In genomic region chr19:11355160-11356073, GRCh38 we compare ENCODE assay signal across 8 cellular contexts. TPM values are rescaled to one million over a fixed set of nuclear protein-coding genes. Genes with fewer than 3 reads are reported as not detected.
A peak's percentile ranks its signal among the peaks of the same experiment; 100 is the strongest.
DNase-seq lines count a peak whose midpoint lies in the region; ATAC-seq, FAIRE-seq and TF ChIP-seq lines count a peak whose summit lies in the region.

Gene PLPPR2, plus strand, starts transcription at chr19:11355432. Its CDS starts 2,242 bp downstream, at chr19:11357674.

- no peaks in the 10 kb centered on the region for H3K9me3 ChIP-seq in mononuclear cell (ENCODE audit: low read depth, low read length)

- no peak for TF ChIP-seq CTCF in epithelial cell of esophagus (IDR thresholded peaks at IDR 0.05; ENCODE audit: insufficient read depth, low read depth, low read length, missing control alignments)

- peaks cover 15% of the 10 kb centered on the region for H3K4me1 ChIP-seq in mononuclear cell (ENCODE audit: insufficient read depth, low read length)

- H3K27me3 ChIP-seq in mononuclear cell (ENCODE audit: insufficient read depth, low read length) = no peaks in the 10 kb centered on the region

- H3K4me3 ChIP-seq in epithelial cell of esophagus (ENCODE audit: low read length) (peak within 1 kb of the TSS; percentile 63), mononuclear cell (ENCODE audit: low read length) (peak within 1 kb of the TSS; percentile 33)

- peak; percentile 60 for DNase-seq in DMS 273 treated with DMSO at 0.1 percent for 48 hours (lab: John Stamatoyannopoulos, UW)
- DNase-seq in HTR-8/SVneo (ENCODE audit: insufficient read length, low spot score) = peak; percentile 83
- peak; percentile 100 for DNase-seq in OCI-M1 (lab: John Stamatoyannopoulos, UW)
- peak; percentile 85 for DNase-seq in activated T-cell treated with anti-CD3 and anti-CD28 coated beads for 48 hours (ENCODE audit: low read depth)
- peak; percentile 90 for DNase-seq in epithelial cell of esophagus (ENCODE audit: low read depth)
- DNase-seq in stimulated activated CD8-positive, alpha-beta memory T cell treated with anti-CD3 and anti-CD28 coated beads, Interleukin-15, amount 100 ng/mL, for 48 hours (ENCODE audit: low read depth in 2 of 2) = peak; percentile 65 to 77

- FAIRE-seq in HTR-8/SVneo (lab: Jason Lieb, UNC) = peak; percentile 95

- ATAC-seq in HG03135 (IDR thresholded peaks at IDR 0.05; ENCODE audit: unreplicated experiment) = no peak

RNA-seq across cellular contexts. Expression of gene PLPPR2, which starts in this region (rescaled TPM):
- total RNA-seq in mononuclear cell = 7.3 TPM
